1 cellular context compared by ENCODE assay signal in the genomic region with DNA sequence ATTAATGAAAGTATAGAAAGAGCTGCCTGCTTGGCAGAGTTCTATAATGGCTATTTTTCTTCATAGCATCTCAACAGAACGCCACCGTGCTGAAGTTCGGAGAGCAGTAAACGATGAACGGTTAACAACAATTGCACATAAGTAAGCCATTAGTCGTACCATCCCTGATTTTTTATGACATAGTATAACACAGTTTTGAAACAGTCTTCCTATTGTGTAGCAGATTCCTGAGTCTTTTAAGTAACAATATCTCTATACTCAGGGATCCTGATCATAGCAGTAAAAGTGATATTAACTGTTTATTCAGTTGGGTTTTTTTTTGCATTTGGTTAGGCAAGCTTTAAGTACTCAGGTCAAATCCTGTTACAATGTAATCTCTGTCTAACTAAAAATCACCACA.
TF ChIP-seq lines count a peak whose summit lies in the region.

No MANE protein-coding gene starts in this region.

TF ChIP-seq in IMR-90, 13 proteins besides CTCF, POLR2A, EP300 and RAD21 (continued from another document):
- TF ChIP-seq, protein P1, sequence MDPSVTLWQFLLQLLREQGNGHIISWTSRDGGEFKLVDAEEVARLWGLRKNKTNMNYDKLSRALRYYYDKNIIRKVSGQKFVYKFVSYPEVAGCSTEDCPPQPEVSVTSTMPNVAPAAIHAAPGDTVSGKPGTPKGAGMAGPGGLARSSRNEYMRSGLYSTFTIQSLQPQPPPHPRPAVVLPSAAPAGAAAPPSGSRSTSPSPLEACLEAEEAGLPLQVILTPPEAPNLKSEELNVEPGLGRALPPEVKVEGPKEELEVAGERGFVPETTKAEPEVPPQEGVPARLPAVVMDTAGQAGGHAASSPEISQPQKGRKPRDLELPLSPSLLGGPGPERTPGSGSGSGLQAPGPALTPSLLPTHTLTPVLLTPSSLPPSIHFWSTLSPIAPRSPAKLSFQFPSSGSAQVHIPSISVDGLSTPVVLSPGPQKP (IDR thresholded peaks at IDR 0.05; ENCODE audit: borderline replicate concordance, low read depth, low read length) = no peak
- TF ChIP-seq FOS (IDR thresholded peaks at IDR 0.05; ENCODE audit: low read depth, low read length) = no peak
- TF ChIP-seq CHD1 (IDR thresholded peaks at IDR 0.05; ENCODE audit: low read depth, low read length) = no peak
- no peak for TF ChIP-seq MXI1 (IDR thresholded peaks at IDR 0.05; ENCODE audit: borderline replicate concordance, low read depth, low read length)
- TF ChIP-seq RCOR1 (IDR thresholded peaks at IDR 0.05; ENCODE audit: insufficient replicate concordance, low read length) = no peak
- no peak for TF ChIP-seq CEBPB (IDR thresholded peaks at IDR 0.05; ENCODE audit: low read depth, low read length)
- no peak for TF ChIP-seq MAFK (IDR thresholded peaks at IDR 0.05; ENCODE audit: low read depth, low read length)
- TF ChIP-seq MAZ (IDR thresholded peaks at IDR 0.05; ENCODE audit: borderline replicate concordance, low read depth, low read length) = no peak
- TF ChIP-seq SMC3 (IDR thresholded peaks at IDR 0.05; ENCODE audit: low read depth, low read length) = no peak
- no peak for TF ChIP-seq BHLHE40 (IDR thresholded peaks at IDR 0.05; ENCODE audit: low read depth, low read length)
